23 cellular contexts compared by ENCODE assay signal in the genomic region with DNA sequence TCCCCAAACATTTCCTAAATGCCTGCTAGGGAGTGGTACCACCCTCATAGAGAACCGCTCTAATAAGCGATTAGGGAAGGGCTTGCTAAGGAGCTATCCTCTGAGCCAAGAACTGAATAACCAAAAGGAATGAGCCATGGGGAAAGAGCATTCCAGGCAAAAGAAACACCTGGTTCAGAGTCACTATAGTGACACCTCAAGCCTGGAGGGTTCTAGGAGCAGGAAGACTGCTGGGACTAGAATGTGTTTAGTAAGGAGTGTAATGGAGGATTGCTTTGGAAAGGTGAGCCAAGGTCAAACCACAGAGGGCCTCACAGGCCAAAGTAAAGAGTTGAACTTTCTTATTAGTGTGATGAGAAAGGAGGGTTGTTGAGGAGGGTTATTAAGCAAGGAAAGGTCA.
"Had no signal": no experiment of that assay in that cellular context is flagged by ENCODE, and none has a peak within 500 bp of the region (broad histone marks: within the 10 kb centered on the region; RNA-seq: fewer than 3 reads in every experiment).

No MANE protein-coding gene starts in this region.

- H3K4me3 Mint-ChIP-seq: activated CD4-positive, alpha-beta memory T cell treated with anti-CD3 and anti-CD28 coated beads, Interleukin-2, amount 10 ng/mL, durations not matched to agents 7 days and 5 days; activated CD4-positive, alpha-beta T cell treated with anti-CD3 and anti-CD28 coated beads, Interleukin-2, amount 10 ng/mL, durations not matched to agents 24 days and 14 days; activated naive CD4-positive, alpha-beta T cell treated with anti-CD3 and anti-CD28 coated beads for 36 hours; activated naive CD8-positive, alpha-beta T cell treated with anti-CD3 and anti-CD28 coated beads, Interleukin-2, amount 10 ng/mL, durations not matched to agents 7 days and 5 days; activated T-cell treated with anti-CD3 and anti-CD28 coated beads, Interleukin-2, amount 50 U/mL, for 72 hours; T-cell; T-helper 2 cell treated with Interferon-gamma antibody and Interleukin-4, amounts not matched to agents 5 μg/mL and 100 μg/mL, for 36 hours had no signal

- ATAC-seq: activated CD4-positive, CD25-positive, alpha-beta regulatory T cell treated with anti-CD3 and anti-CD28 coated beads, Interleukin-2, amount 50 U/mL, for 24 hours; activated T-cell treated with anti-CD3 and anti-CD28 coated beads, Interleukin-2, amount 50 U/mL, for 72 hours; body of pancreas; left ventricle myocardium superior; T-cell had no signal

- H3K27ac ChIP-seq: body of pancreas, testis, VCaP had no signal

- H3K27ac Mint-ChIP-seq: activated CD4-positive, alpha-beta memory T cell treated with anti-CD3 and anti-CD28 coated beads, Interleukin-2, amount 10 ng/mL, durations not matched to agents 7 days and 5 days; activated CD4-positive, alpha-beta T cell treated with anti-CD3 and anti-CD28 coated beads, Interleukin-2, amount 10 ng/mL, durations not matched to agents 24 days and 14 days; activated naive CD4-positive, alpha-beta T cell treated with anti-CD3 and anti-CD28 coated beads for 36 hours; activated naive CD8-positive, alpha-beta T cell treated with anti-CD3 and anti-CD28 coated beads, Interleukin-2, amount 10 ng/mL, durations not matched to agents 7 days and 5 days; activated T-cell treated with anti-CD3 and anti-CD28 coated beads, Interleukin-2, amount 50 U/mL, for 72 hours; T-cell; T-helper 2 cell treated with Interferon-gamma antibody and Interleukin-4, amounts not matched to agents 5 μg/mL and 100 μg/mL, for 36 hours had no signal

- H3K4me3 ChIP-seq: body of pancreas, testis had no signal

- H3K27me3 ChIP-seq: body of pancreas, testis had no signal

- H3K9me3 ChIP-seq: body of pancreas, testis had no signal

- H3K9me3 Mint-ChIP-seq: activated CD4-positive, alpha-beta memory T cell treated with anti-CD3 and anti-CD28 coated beads, Interleukin-2, amount 10 ng/mL, durations not matched to agents 7 days and 5 days; activated CD4-positive, alpha-beta T cell treated with anti-CD3 and anti-CD28 coated beads, Interleukin-2, amount 10 ng/mL, durations not matched to agents 24 days and 14 days; activated naive CD4-positive, alpha-beta T cell treated with anti-CD3 and anti-CD28 coated beads for 36 hours; activated naive CD8-positive, alpha-beta T cell treated with anti-CD3 and anti-CD28 coated beads, Interleukin-2, amount 10 ng/mL, durations not matched to agents 7 days and 5 days; activated T-cell treated with anti-CD3 and anti-CD28 coated beads, Interleukin-2, amount 50 U/mL, for 72 hours; T-cell; T-helper 2 cell treated with Interferon-gamma antibody and Interleukin-4, amounts not matched to agents 5 μg/mL and 100 μg/mL, for 36 hours had no signal

- H3K4me1 ChIP-seq: body of pancreas, testis had no signal

- H3K36me3 Mint-ChIP-seq: activated naive CD8-positive, alpha-beta T cell treated with anti-CD3 and anti-CD28 coated beads, Interleukin-2, amount 10 ng/mL, durations not matched to agents 7 days and 5 days; T-cell had no signal

- DNase-seq: activated CD4-positive, alpha-beta memory T cell treated with anti-CD3 and anti-CD28 coated beads, Interleukin-2, amount 10 ng/mL, durations not matched to agents 7 days and 5 days; activated CD4-positive, alpha-beta T cell treated with anti-CD3 and anti-CD28 coated beads, Interleukin-2, amount 10 ng/mL, durations not matched to agents 24 days and 14 days; activated effector memory CD4-positive, alpha-beta T cell treated with Interleukin-2 at 50 U/mL for 16 hours; activated naive CD4-positive, alpha-beta T cell treated with anti-CD3 and anti-CD28 coated beads for 36 hours; activated naive CD8-positive, alpha-beta T cell treated with anti-CD3 and anti-CD28 coated beads, Interleukin-2, amount 10 ng/mL, durations not matched to agents 7 days and 5 days; activated T-cell treated with anti-CD3 and anti-CD28 coated beads, Interleukin-2, amount 50 U/mL, for 72 hours; amygdala; body of pancreas; caudate nucleus; effector memory CD4-positive, alpha-beta T cell; foreskin melanocyte; hippocampal formation; left ventricle myocardium superior; mesenchymal stem cell; occipital lobe; stimulated activated CD4-positive, alpha-beta T cell treated with anti-CD3 and anti-CD28 coated beads, Interleukin-2, amount 100 ng/mL, for 48 hours; stimulated activated CD8-positive, alpha-beta memory T cell treated with anti-CD3 and anti-CD28 coated beads, Interleukin-4, amount 100 ng/mL, for 48 hours; stimulated activated naive CD4-positive, alpha-beta T cell; T-cell; testis had no signal

- H3K4me1 Mint-ChIP-seq: activated CD4-positive, alpha-beta memory T cell treated with anti-CD3 and anti-CD28 coated beads, Interleukin-2, amount 10 ng/mL, durations not matched to agents 7 days and 5 days; activated CD4-positive, alpha-beta T cell treated with anti-CD3 and anti-CD28 coated beads, Interleukin-2, amount 10 ng/mL, durations not matched to agents 24 days and 14 days; activated naive CD8-positive, alpha-beta T cell treated with anti-CD3 and anti-CD28 coated beads, Interleukin-2, amount 10 ng/mL, durations not matched to agents 7 days and 5 days; T-cell had no signal
